In the genomic region with DNA sequence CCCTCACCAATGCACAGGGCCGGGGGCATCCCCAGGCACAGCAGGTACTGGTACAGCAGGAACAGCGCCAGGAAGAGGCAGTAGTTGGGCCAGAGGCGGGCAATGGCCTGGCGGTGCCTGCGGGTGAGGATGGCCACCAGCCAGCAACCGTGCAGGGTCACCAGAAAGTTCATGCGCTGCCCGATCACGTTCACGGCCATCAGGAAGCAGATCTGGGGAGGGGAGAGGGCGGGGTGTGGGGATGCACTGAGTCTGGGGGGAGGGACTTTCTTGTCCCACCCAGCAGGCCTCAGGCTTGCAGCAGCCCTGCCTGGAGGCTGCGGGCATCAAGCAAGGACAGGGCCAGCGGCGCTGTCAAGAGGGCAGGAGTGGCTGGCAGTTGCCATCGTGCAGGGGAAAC, we compare ENCODE assay signal across 14 cellular contexts. TPM values are rescaled to one million over a fixed set of nuclear protein-coding genes. Genes with fewer than 3 reads are reported as not detected.
A peak's percentile ranks its signal among the peaks of the same experiment; 100 is the strongest.
DNase-seq lines count a peak whose midpoint lies in the region; ATAC-seq, FAIRE-seq and TF ChIP-seq lines count a peak whose summit lies in the region.
"Had no signal": no experiment of that assay in that cellular context is flagged by ENCODE, and none has a peak within 500 bp of the region (broad histone marks: within the 10 kb centered on the region; RNA-seq: fewer than 3 reads in every experiment).

No MANE protein-coding gene starts in this region.

- H3K9me3 Mint-ChIP-seq in activated naive CD4-positive, alpha-beta T cell treated with anti-CD3 and anti-CD28 coated beads, Interleukin-2, amount 10 ng/mL, durations not matched to agents 7 days and 5 days = no peaks in the 10 kb centered on the region
- H3K9me3 Mint-ChIP-seq in activated naive CD4-positive, alpha-beta T cell treated with anti-CD3 and anti-CD28 coated beads, Interleukin-2, amount 50 U/mL, for 72 hours = no peaks in the 10 kb centered on the region
- H3K9me3 Mint-ChIP-seq: immature natural killer cell had no signal

- H3K27ac Mint-ChIP-seq in activated naive CD4-positive, alpha-beta T cell treated with anti-CD3 and anti-CD28 coated beads, Interleukin-2, amount 10 ng/mL, durations not matched to agents 7 days and 5 days = peak overlapping the region; percentile 65
- H3K27ac Mint-ChIP-seq in activated naive CD4-positive, alpha-beta T cell treated with anti-CD3 and anti-CD28 coated beads, Interleukin-2, amount 50 U/mL, for 72 hours = no peak overlapping the region
- H3K27ac Mint-ChIP-seq: progenitor cell of endocrine pancreas had no signal

- H3K27me3 Mint-ChIP-seq in activated naive CD4-positive, alpha-beta T cell treated with anti-CD3 and anti-CD28 coated beads, Interleukin-2, amount 10 ng/mL, durations not matched to agents 7 days and 5 days = no peaks in the 10 kb centered on the region
- H3K27me3 Mint-ChIP-seq: progenitor cell of endocrine pancreas had no signal

- no peak overlapping the region for H2AFZ ChIP-seq in K562 (ENCODE audit: low read depth, low read length)

- H3K27ac ChIP-seq in K562 (ENCODE audit: extremely low read depth, low read depth, low read length) = no peak overlapping the region
- H3K27ac ChIP-seq in substantia nigra (ENCODE audit: low read depth, low read length, poor library complexity, severe bottlenecking) = no peak overlapping the region

- no peaks in the 10 kb centered on the region for H3K9me1 ChIP-seq in K562 (ENCODE audit: control insufficient read depth, insufficient read depth, low read length)

- no peaks in the 10 kb centered on the region for H3K9me3 ChIP-seq in K562 (replicated peaks; ENCODE audit: control insufficient read depth, insufficient read depth, low read depth, low read length)
- H3K9me3 ChIP-seq: HAP-1 had no signal

- CTCF ChIA-PET in activated naive CD4-positive, alpha-beta T cell treated with anti-CD3 and anti-CD28 coated beads, Interleukin-2, amount 10 ng/mL, durations not matched to agents 7 days and 5 days (lab: Charles Lee) = no interaction called here
- CTCF ChIA-PET in K562 (lab: Yijun Ruan, JAX; ENCODE audit: low intra/inter-chr PET ratio) = interaction anchor here (0.6 kb wide), 1 partner anchor 16 kb away, joined by 3 read pairs; no protein-coding TSS in a partner anchor

- DNase-seq in activated naive CD4-positive, alpha-beta T cell treated with anti-CD3 and anti-CD28 coated beads, Interleukin-2, amount 10 ng/mL, durations not matched to agents 7 days and 5 days = no peak
- DNase-seq in activated naive CD4-positive, alpha-beta T cell treated with anti-CD3 and anti-CD28 coated beads, Interleukin-2, amount 50 U/mL, for 72 hours (ENCODE audit: low spot score in 2 of 2) = no peak
- DNase-seq in M059J (ENCODE audit: low read depth) = peak; percentile 18
- DNase-seq in K562 (ENCODE audit: extremely low read depth in 1 of 4, low spot score in 3 of 4) = peak in 3 of 4 experiments; percentile 70 to 84 (median 76)
- peak in 25 of 49 donors; percentile 17 to 84 (median 60) for DNase-seq in substantia nigra (lab: John Stamatoyannopoulos, UW)
- DNase-seq in activated CD8-positive, alpha-beta memory T cell treated with anti-CD3 and anti-CD28 coated beads for 24 hours = no peak
- DNase-seq: activated CD4-positive, CD25-positive, alpha-beta regulatory T cell treated with anti-CD3 and anti-CD28 coated beads, Interleukin-2, amount 50 U/mL, for 72 hours; activated T-cell treated with anti-CD3 and anti-CD28 coated beads, Interleukin-2, amount 50 U/mL, for 48 hours; immature natural killer cell; NCI-H1436 treated with DMSO at 0.1 percent for 48 hours had no signal

- H3K4me3 Mint-ChIP-seq in activated naive CD4-positive, alpha-beta T cell treated with anti-CD3 and anti-CD28 coated beads, Interleukin-2, amount 10 ng/mL, durations not matched to agents 7 days and 5 days = no peak overlapping the region
- H3K4me3 Mint-ChIP-seq: immature natural killer cell had no signal

- peaks cover 7% of the 10 kb centered on the region for H3K4me1 Mint-ChIP-seq in activated naive CD4-positive, alpha-beta T cell treated with anti-CD3 and anti-CD28 coated beads, Interleukin-2, amount 10 ng/mL, durations not matched to agents 7 days and 5 days

- peaks cover 8% of the 10 kb centered on the region for H4K20me1 ChIP-seq in K562 (replicated peaks; ENCODE audit: control insufficient read depth, insufficient read depth, low read length)

- peaks cover 2% of the 10 kb centered on the region; the same call in 2 of the 3 replicates for H3K79me2 ChIP-seq in K562 (ENCODE audit: control insufficient read depth, insufficient read depth, low read length)

- no peak for TF ChIP-seq RAD21 in K562 (CRISPR knock-in tag; conservative IDR thresholded peaks at IDR 0.05 in 1 of 2, IDR thresholded peaks at IDR 0.05 in 1 of 2)

- peaks cover 0 to 73% of the 10 kb centered on the region in 2 experiments; a peak in 2 of 5 replicates for H3K4me1 ChIP-seq in K562 (replicated peaks in 1 of 2; ENCODE audit: control insufficient read depth in 2 of 2, insufficient read depth in 2 of 2, low read length in 2 of 2)
- H3K4me1 ChIP-seq: HAP-1 had no signal

- no peak for TF ChIP-seq POLR2A in K562 (conservative IDR thresholded peaks at IDR 0.05)

- FAIRE-seq in K562 (lab: Jason Lieb, UNC) = no peak

- 85% methylated on average over 14 of the region's 15 CpGs for WGBS in K562 (ENCODE audit: insufficient coverage, low coverage, missing lambda C conversion rate)

- no peak for ATAC-seq in activated naive CD4-positive, alpha-beta T cell treated with anti-CD3 and anti-CD28 coated beads, Interleukin-2, amount 50 U/mL, for 72 hours
- peak; percentile 19; the same call in 1 of the 3 replicates for ATAC-seq in K562
- no peak for ATAC-seq in HG03135 (IDR thresholded peaks at IDR 0.05; ENCODE audit: unreplicated experiment)
- ATAC-seq in HG02759 (IDR thresholded peaks at IDR 0.05; ENCODE audit: unreplicated experiment) = no peak

- no peak for TF ChIP-seq CTCF in K562 (IDR thresholded peaks at IDR 0.05 in 2 of 3, conservative IDR thresholded peaks at IDR 0.05 in 1 of 3; ENCODE audit: insufficient read depth in 2 of 3, low read depth in 1 of 3, low read length in 3 of 3)

- BruUV-seq in K562 (replicated peaks; lab: Mats Ljungman, UMichigan) = no TSS peak

- H3K27me3 ChIP-seq in K562 (ENCODE audit: control insufficient read depth in 2 of 2, insufficient read depth in 2 of 2, low read length in 2 of 2) = no peaks in the 10 kb centered on the region

- TF ChIP-seq EP300 in K562 (IDR thresholded peaks at IDR 0.05; ENCODE audit: low read length) = no peak

- POLR2A ChIA-PET in K562 (lab: Yijun Ruan, JAX) = no interaction called here

- intact Hi-C loops in K562 (cut with micrococcal nuclease) = no loop called here

- peaks cover 23% of the 10 kb centered on the region for H3K36me3 Mint-ChIP-seq in activated naive CD4-positive, alpha-beta T cell treated with anti-CD3 and anti-CD28 coated beads, Interleukin-2, amount 10 ng/mL, durations not matched to agents 7 days and 5 days
- peaks cover 0 to 4% of the 10 kb centered on the region in 2 donors for H3K36me3 Mint-ChIP-seq in activated naive CD4-positive, alpha-beta T cell treated with anti-CD3 and anti-CD28 coated beads, Interleukin-2, amount 50 U/mL, for 72 hours

- H3K4me3 ChIP-seq in K562 = no peak overlapping the region
- H3K4me3 ChIP-seq: HAP-1 had no signal

- peaks cover 86% of the 10 kb centered on the region for H3K36me3 ChIP-seq in K562 (ENCODE audit: control insufficient read depth, insufficient read depth, low read length)

- peak overlapping the region in 1 of 2 experiments; percentile 80; a peak in 1 of 4 replicates for H3K9ac ChIP-seq in K562 (ENCODE audit: insufficient read depth in 1 of 2, low read depth in 2 of 2, low read length in 2 of 2)

- H3K4me2 ChIP-seq in K562 (ENCODE audit: insufficient read depth, low read length) = no peak overlapping the region

- in situ Hi-C loops in K562 (cut with MboI) = no loop called here

RNA-seq across cellular contexts. Expression of gene CTU2, which starts 25.4 kb away (rescaled TPM):
- total RNA-seq in activated naive CD4-positive, alpha-beta T cell treated with anti-CD3 and anti-CD28 coated beads, Interleukin-2, amount 50 U/mL, for 72 hours = 10 to 100 TPM; 32.2 to 35.5 TPM
- total RNA-seq in M059J (2014; rRNA removed; shearing (Covaris generic)) = 11.1 and 16.2 TPM in 2 replicates
- 45.3 and 159 TPM in 2 replicates for total RNA-seq in K562 (2011; cell fraction: chromatin; rRNA removed; ENCODE audit: low replicate concordance)
- 114 and 148 TPM in 2 replicates for total RNA-seq in K562 (2011; cell fraction: nucleolus; rRNA removed)
- 48.7 and 66.7 TPM in 2 replicates for total RNA-seq in K562 (2011; cell fraction: nucleoplasm; rRNA removed)
- total RNA-seq in K562 (2014; rRNA removed) (55.4 and 68.9 TPM in 2 replicates), K562 (2014; rRNA removed; fragmentation: Illumina TruSeq; extraction: Trizol) (7.2 and 11.9 TPM in 2 replicates), K562 (2015; rRNA removed; fragmentation: Illumina TruSeq; extraction: Trizol) (41.1 and 49.2 TPM in 2 replicates), K562 (2021) (105 and 106 TPM in 2 replicates)
- polyA plus RNA-seq in K562 (2011; rRNA removed) (23.2 and 30.1 TPM in 2 replicates), K562 (2014; fragmentation: Illumina TruSeq; extraction: Trizol) (17.7 and 46.9 TPM in 2 replicates), K562 (2014; fragmentation: Nextera tagmentation; extraction: Ambion mirVana) (1 to 10 TPM; 1.3 to 3.0 TPM), K562 (2014; rRNA removed) (63.4 and 76.6 TPM in 2 replicates)
- 40.2 and 96.8 TPM in 2 replicates for polyA plus RNA-seq in K562 (2011; cell fraction: cytosol; rRNA removed)
- polyA plus RNA-seq in K562 (2011; cell fraction: nucleus; rRNA removed) = 102 and 136 TPM in 2 replicates
- 34.1 and 51.7 TPM in 2 replicates for polyA plus RNA-seq in K562 (2012)
- 9.4 and 14.4 TPM in 2 replicates for polyA minus RNA-seq in K562 (2011; rRNA and poly(A)+ RNA removed)
- 48.0 and 51.1 TPM in 2 replicates for polyA minus RNA-seq in K562 (2011; cell fraction: cytosol; rRNA and poly(A)+ RNA removed)
- 40.7 and 44.1 TPM in 2 replicates for polyA minus RNA-seq in K562 (2011; cell fraction: nucleus; rRNA and poly(A)+ RNA removed)

RNA-seq across cellular contexts. Expression of gene RNF166, which starts 25.5 kb away (rescaled TPM):
- 10 to 100 TPM; 47.5 to 82.5 TPM for total RNA-seq in activated naive CD4-positive, alpha-beta T cell treated with anti-CD3 and anti-CD28 coated beads, Interleukin-2, amount 50 U/mL, for 72 hours
- total RNA-seq in M059J (2014; rRNA removed; shearing (Covaris generic)) = 18.2 and 26.5 TPM in 2 replicates
- 58.8 and 182 TPM in 2 replicates for total RNA-seq in K562 (2011; cell fraction: chromatin; rRNA removed; ENCODE audit: low replicate concordance)
- total RNA-seq in K562 (2011; cell fraction: nucleolus; rRNA removed) = 89.5 and 92.7 TPM in 2 replicates
- total RNA-seq in K562 (2011; cell fraction: nucleoplasm; rRNA removed) = 60.1 and 64.4 TPM in 2 replicates
- total RNA-seq in K562 (2014; rRNA removed) = 46.9 and 61.6 TPM in 2 replicates
- 6.1 and 7.3 TPM in 2 replicates for total RNA-seq in K562 (2014; rRNA removed; fragmentation: Illumina TruSeq; extraction: Trizol)
- total RNA-seq in K562 (2015; rRNA removed; fragmentation: Illumina TruSeq; extraction: Trizol) = 19.5 and 22.3 TPM in 2 replicates
- total RNA-seq in K562 (2021) = 60.3 and 61.2 TPM in 2 replicates
- polyA plus RNA-seq in K562 (2011; rRNA removed) = 26.5 and 37.4 TPM in 2 replicates
- polyA plus RNA-seq in K562 (2011; cell fraction: cytosol; rRNA removed) = 37.8 and 90.9 TPM in 2 replicates
- 118 and 185 TPM in 2 replicates for polyA plus RNA-seq in K562 (2011; cell fraction: nucleus; rRNA removed)
- 23.8 and 39.8 TPM in 2 replicates for polyA plus RNA-seq in K562 (2012)
- polyA plus RNA-seq in K562 (2014; fragmentation: Illumina TruSeq; extraction: Trizol) = 12.7 and 27.9 TPM in 2 replicates
- polyA plus RNA-seq in K562 (2014; fragmentation: Nextera tagmentation; extraction: Ambion mirVana) = under 1 TPM; 0.56 to 0.96 TPM
- polyA plus RNA-seq in K562 (2014; rRNA removed) = 59.4 and 65.6 TPM in 2 replicates
- 7.0 and 12.0 TPM in 2 replicates for polyA minus RNA-seq in K562 (2011; rRNA and poly(A)+ RNA removed)
- 41.2 and 44.5 TPM in 2 replicates for polyA minus RNA-seq in K562 (2011; cell fraction: cytosol; rRNA and poly(A)+ RNA removed)
- polyA minus RNA-seq in K562 (2011; cell fraction: nucleus; rRNA and poly(A)+ RNA removed) = 33.4 and 39.2 TPM in 2 replicates

RNA-seq across cellular contexts. Expression of gene SNAI3, which starts 45.4 kb away (rescaled TPM):
- 1 to 10 TPM; 5.4 to 6.4 TPM for total RNA-seq in activated naive CD4-positive, alpha-beta T cell treated with anti-CD3 and anti-CD28 coated beads, Interleukin-2, amount 50 U/mL, for 72 hours
- total RNA-seq in M059J (2014; rRNA removed; shearing (Covaris generic)) = not detected in 2 replicates
- total RNA-seq in K562 (2011; cell fraction: chromatin; rRNA removed; ENCODE audit: low replicate concordance) = 0.79 and 2.9 TPM in 2 replicates
- 3.2 and 3.7 TPM in 2 replicates for total RNA-seq in K562 (2011; cell fraction: nucleolus; rRNA removed)
- total RNA-seq in K562 (2011; cell fraction: nucleoplasm; rRNA removed) = 0.95 and 1.1 TPM in 2 replicates
- 2.7 and 4.1 TPM in 2 replicates for total RNA-seq in K562 (2014; rRNA removed)
- 0.15 and 0.19 TPM in 2 replicates for total RNA-seq in K562 (2014; rRNA removed; fragmentation: Illumina TruSeq; extraction: Trizol)
- total RNA-seq in K562 (2015; rRNA removed; fragmentation: Illumina TruSeq; extraction: Trizol) = 0.72 and 0.87 TPM in 2 replicates
- total RNA-seq in K562 (2021) = 2.5 and 3.1 TPM in 2 replicates
- 0.88 and 3.0 TPM in 2 replicates for polyA plus RNA-seq in K562 (2011; rRNA removed)
- 3.2 and 5.5 TPM in 2 replicates for polyA plus RNA-seq in K562 (2011; cell fraction: cytosol; rRNA removed)
- polyA plus RNA-seq in K562 (2011; cell fraction: nucleus; rRNA removed) = 2.9 and 3.8 TPM in 2 replicates
- 0.95 and 1.2 TPM in 2 replicates for polyA plus RNA-seq in K562 (2012)
- polyA plus RNA-seq in K562 (2014; fragmentation: Illumina TruSeq; extraction: Trizol) = 0.70 and 1.9 TPM in 2 replicates
- polyA plus RNA-seq in K562 (2014; fragmentation: Nextera tagmentation; extraction: Ambion mirVana) = under 1 TPM in 1 of 2 experiments, not detected in 1; 0.04 TPM
- polyA plus RNA-seq in K562 (2014; rRNA removed) = 1.5 and 2.1 TPM in 2 replicates
- 0.42 and 0.87 TPM in 2 replicates for polyA minus RNA-seq in K562 (2011; rRNA and poly(A)+ RNA removed)
- polyA minus RNA-seq in K562 (2011; cell fraction: cytosol; rRNA and poly(A)+ RNA removed) = 1.9 and 3.5 TPM in 2 replicates
- polyA minus RNA-seq in K562 (2011; cell fraction: nucleus; rRNA and poly(A)+ RNA removed) = 1.5 and 2.3 TPM in 2 replicates

RNA-seq across cellular contexts. Expression of gene PIEZO1, which starts 53.3 kb away (rescaled TPM):
- 100 to 1,000 TPM in 1 of 2 donors, 10 to 100 TPM in 1; 55.7 to 128 TPM for total RNA-seq in activated naive CD4-positive, alpha-beta T cell treated with anti-CD3 and anti-CD28 coated beads, Interleukin-2, amount 50 U/mL, for 72 hours
- total RNA-seq in M059J (2014; rRNA removed; shearing (Covaris generic)) = 49.1 and 89.6 TPM in 2 replicates
- total RNA-seq in K562 (2011; cell fraction: chromatin; rRNA removed; ENCODE audit: low replicate concordance) = 759 and 2,233 TPM in 2 replicates
- total RNA-seq in K562 (2011; cell fraction: nucleolus; rRNA removed) = 1,565 and 1,591 TPM in 2 replicates
- 1,027 and 1,219 TPM in 2 replicates for total RNA-seq in K562 (2011; cell fraction: nucleoplasm; rRNA removed)
- total RNA-seq in K562 (2014; rRNA removed) (213 and 305 TPM in 2 replicates), K562 (2014; rRNA removed; fragmentation: Illumina TruSeq; extraction: Trizol) (44.5 and 45.2 TPM in 2 replicates), K562 (2015; rRNA removed; fragmentation: Illumina TruSeq; extraction: Trizol) (97.9 and 113 TPM in 2 replicates), K562 (2021) (354 and 432 TPM in 2 replicates)
- polyA plus RNA-seq in K562 (2011; rRNA removed) (131 and 170 TPM in 2 replicates), K562 (2014; fragmentation: Illumina TruSeq; extraction: Trizol) (146 and 201 TPM in 2 replicates), K562 (2014; fragmentation: Nextera tagmentation; extraction: Ambion mirVana) (1 to 10 TPM; 3.6 to 9.6 TPM), K562 (2014; rRNA removed) (319 and 383 TPM in 2 replicates)
- 143 and 281 TPM in 2 replicates for polyA plus RNA-seq in K562 (2011; cell fraction: cytosol; rRNA removed)
- polyA plus RNA-seq in K562 (2011; cell fraction: nucleus; rRNA removed) = 1,334 and 2,777 TPM in 2 replicates
- polyA plus RNA-seq in K562 (2012) = 266 and 440 TPM in 2 replicates
- polyA minus RNA-seq in K562 (2011; rRNA and poly(A)+ RNA removed) = 56.6 and 97.2 TPM in 2 replicates
- 155 and 200 TPM in 2 replicates for polyA minus RNA-seq in K562 (2011; cell fraction: cytosol; rRNA and poly(A)+ RNA removed)
- 321 and 450 TPM in 2 replicates for polyA minus RNA-seq in K562 (2011; cell fraction: nucleus; rRNA and poly(A)+ RNA removed)

Comparison
In these comparisons a context has a peak if more than half of its experiments do, and no peak if none do; other contexts are left out.
1. DNase-seq: peak in M059J (single experiment), K562 (3 of 4) and substantia nigra (25 of 49); none in activated naive CD4-positive, alpha-beta T cell treated with anti-CD3 and anti-CD28 coated beads, Interleukin-2, amount 10 ng/mL, durations not matched to agents 7 days and 5 days (single experiment), activated naive CD4-positive, alpha-beta T cell treated with anti-CD3 and anti-CD28 coated beads, Interleukin-2, amount 50 U/mL, for 72 hours (0 of 2) and activated CD8-positive, alpha-beta memory T cell treated with anti-CD3 and anti-CD28 coated beads for 24 hours (single experiment).